Comparison of ENCODE assay signal across 24 cellular contexts in the genomic region with DNA sequence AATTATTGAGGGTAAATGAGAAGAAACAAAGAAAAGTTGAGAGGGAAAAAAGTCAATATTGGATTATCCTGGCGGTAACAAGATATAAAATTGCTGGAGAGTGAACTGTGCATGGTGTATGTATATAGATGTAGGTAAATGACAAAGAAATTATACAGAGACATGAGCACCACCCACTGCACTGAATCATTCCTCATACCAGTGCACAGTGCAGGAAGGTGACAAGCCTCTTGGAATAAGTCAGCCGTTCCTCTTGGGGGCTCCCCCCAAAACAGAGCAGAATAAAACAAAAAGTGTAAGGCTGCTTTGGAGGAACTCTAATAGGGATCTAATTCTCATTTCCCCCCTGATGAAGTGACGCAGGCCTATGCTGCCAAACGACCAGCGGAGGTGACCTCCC.
"Had no signal": no experiment of that assay in that cellular context is flagged by ENCODE, and none has a peak within 500 bp of the region (broad histone marks: within the 10 kb centered on the region; RNA-seq: fewer than 3 reads in every experiment).

No MANE protein-coding gene starts in this region.

- H2AFZ ChIP-seq: parathyroid adenoma had no signal

- H3K9me3 Mint-ChIP-seq: activated B cell treated with CpG ODN at 0.5 μM for 24 hours; activated CD4-positive, alpha-beta T cell treated with anti-CD3 and anti-CD28 coated beads, Interleukin-2, amount 10 ng/mL, durations not matched to agents 24 days and 14 days; activated CD8-positive, alpha-beta T cell treated with anti-CD3 and anti-CD28 coated beads for 36 hours; activated T-helper 2 cell treated with anti-CD3 and anti-CD28 coated beads, Interferon-gamma antibody, Interleukin-2, Interleukin-4, amounts not matched to agents 10 μg/mL and 5 μg/mL and 100 μg/mL, durations not matched to agents 14 hours and 24 hours and 36 hours; mesothelial cell of epicardium; T-helper 2 cell treated with Interferon-gamma antibody and Interleukin-4, amounts not matched to agents 5 μg/mL and 100 μg/mL, for 36 hours had no signal

- H3K79me2 ChIP-seq: parathyroid adenoma had no signal

- H3K27me3 ChIP-seq: body of pancreas, colonic mucosa, neutrophil, spleen, upper lobe of right lung had no signal

- H3K36me3 ChIP-seq: colonic mucosa, neutrophil, spleen, upper lobe of right lung had no signal

- H3K9ac ChIP-seq: parathyroid adenoma had no signal

- ATAC-seq: activated CD8-positive, alpha-beta T cell treated with anti-CD3 and anti-CD28 coated beads for 36 hours; body of pancreas; left lobe of liver; upper lobe of right lung had no signal

- FAIRE-seq: endometrium, keratinocyte, TTC549 had no signal

- H3K27ac ChIP-seq: body of pancreas, colonic mucosa, neutrophil, parathyroid adenoma, spleen, upper lobe of right lung had no signal

- H3K27ac Mint-ChIP-seq: activated B cell treated with CpG ODN at 0.5 μM for 24 hours; activated CD4-positive, alpha-beta T cell treated with anti-CD3 and anti-CD28 coated beads, Interleukin-2, amount 10 ng/mL, durations not matched to agents 24 days and 14 days; activated CD8-positive, alpha-beta T cell treated with anti-CD3 and anti-CD28 coated beads for 36 hours; activated T-helper 2 cell treated with anti-CD3 and anti-CD28 coated beads, Interferon-gamma antibody, Interleukin-2, Interleukin-4, amounts not matched to agents 10 μg/mL and 5 μg/mL and 100 μg/mL, durations not matched to agents 14 hours and 24 hours and 36 hours; mesothelial cell of epicardium; T-helper 2 cell treated with Interferon-gamma antibody and Interleukin-4, amounts not matched to agents 5 μg/mL and 100 μg/mL, for 36 hours had no signal

- H3K4me1 Mint-ChIP-seq: activated B cell treated with CpG ODN at 0.5 μM for 24 hours; activated CD4-positive, alpha-beta T cell treated with anti-CD3 and anti-CD28 coated beads, Interleukin-2, amount 10 ng/mL, durations not matched to agents 24 days and 14 days had no signal

- H3K27me3 Mint-ChIP-seq: activated B cell treated with CpG ODN at 0.5 μM for 24 hours; activated CD4-positive, alpha-beta T cell treated with anti-CD3 and anti-CD28 coated beads, Interleukin-2, amount 10 ng/mL, durations not matched to agents 24 days and 14 days; activated CD8-positive, alpha-beta T cell treated with anti-CD3 and anti-CD28 coated beads for 36 hours had no signal

- H3K4me3 Mint-ChIP-seq: activated B cell treated with CpG ODN at 0.5 μM for 24 hours; activated CD4-positive, alpha-beta T cell treated with anti-CD3 and anti-CD28 coated beads, Interleukin-2, amount 10 ng/mL, durations not matched to agents 24 days and 14 days; activated CD8-positive, alpha-beta T cell treated with anti-CD3 and anti-CD28 coated beads for 36 hours; mesothelial cell of epicardium; T-helper 2 cell treated with Interferon-gamma antibody and Interleukin-4, amounts not matched to agents 5 μg/mL and 100 μg/mL, for 36 hours had no signal

- H3K36me3 Mint-ChIP-seq: mesothelial cell of epicardium had no signal

- H3K4me3 ChIP-seq: body of pancreas, colonic mucosa, lung, spleen, upper lobe of right lung had no signal

- H3K9me3 ChIP-seq: body of pancreas, colonic mucosa, neutrophil, spleen, upper lobe of right lung had no signal

- H3K4me1 ChIP-seq: body of pancreas, colonic mucosa, parathyroid adenoma, spleen, upper lobe of right lung had no signal

- DNase-seq: activated B cell treated with CpG ODN at 0.5 μM for 24 hours; activated CD4-positive, alpha-beta T cell treated with anti-CD3 and anti-CD28 coated beads, Interleukin-2, amount 10 ng/mL, durations not matched to agents 24 days and 14 days; activated CD8-positive, alpha-beta T cell treated with anti-CD3 and anti-CD28 coated beads for 36 hours; activated naive CD4-positive, alpha-beta T cell treated with Interleukin-2 at 50 U/mL for 16 hours; activated T-cell treated with anti-CD3 and anti-CD28 coated beads, Interleukin-2, amount 50 U/mL, for 1 hour; body of pancreas; central memory CD4-positive, alpha-beta T cell; colonic mucosa; erythroblast; foreskin melanocyte; spleen; stimulated activated CD8-positive, alpha-beta memory T cell treated with anti-CD3 and anti-CD28 coated beads, Interleukin-4, amount 100 ng/mL, for 48 hours; stimulated activated naive CD4-positive, alpha-beta T cell; upper lobe of right lung had no signal
